20 cellular contexts compared by ENCODE assay signal in genomic region chr16:53057658-53058057, GRCh38. TPM values are rescaled to one million over a fixed set of nuclear protein-coding genes. Genes with fewer than 3 reads are reported as not detected.
DNase-seq lines count a peak whose midpoint lies in the region; ATAC-seq and TF ChIP-seq lines count a peak whose summit lies in the region.
"Had no signal": no experiment of that assay in that cellular context is flagged by ENCODE, and none has a peak within 500 bp of the region (broad histone marks: within the 10 kb centered on the region; RNA-seq: fewer than 3 reads in every experiment).

No MANE protein-coding gene starts in this region.

- H2AFZ ChIP-seq in Karpas-422 (ENCODE audit: low read length): no peak overlapping the region

- intact Hi-C loops in psoas muscle (cut with DNase I): loop anchor here (5.0 kb wide), 2 partner anchors 105 to 150 kb away; no protein-coding TSS in a partner anchor

- peak overlapping the region in 10 of 11 experiments; percentile 35 to 96 (median 90); a peak in 12 of 22 replicates for H3K4me2 ChIP-seq in BLaER1 treated with 17β-estradiol and CSF1 and Interleukin-3, amounts not matched to agents 10 nM and 100 nM
- H3K4me2 ChIP-seq in Karpas-422 (ENCODE audit: low read depth, low read length, poor library complexity, severe bottlenecking): peak overlapping the region; percentile 14

- H3K9ac ChIP-seq in BLaER1 treated with 17β-estradiol and CSF1 and Interleukin-3, amounts not matched to agents 10 nM and 100 nM: no peak overlapping the region
- no peak overlapping the region for H3K9ac ChIP-seq in Karpas-422 (ENCODE audit: low read length)

- no peak overlapping the region for H3K27ac ChIP-seq in BLaER1 treated with 17β-estradiol and CSF1 and Interleukin-3, amounts not matched to agents 10 nM and 100 nM
- H3K27ac ChIP-seq in Karpas-422 (ENCODE audit: low read length): no peak overlapping the region
- H3K27ac ChIP-seq in psoas muscle: peak overlapping the region; percentile 54
- no peak overlapping the region for H3K27ac ChIP-seq in suprapubic skin
- H3K27ac ChIP-seq: ascending aorta had no signal

- no peaks in the 10 kb centered on the region for H3K27me3 ChIP-seq in BLaER1 treated with 17β-estradiol and CSF1 and Interleukin-3, amounts not matched to agents 10 nM and 100 nM
- H3K27me3 ChIP-seq in Karpas-422 (ENCODE audit: low read length): no peaks in the 10 kb centered on the region
- H3K27me3 ChIP-seq in psoas muscle (ENCODE audit: insufficient read depth in 3 of 3, low read length in 2 of 3): no peaks in the 10 kb centered on the region
- H3K27me3 ChIP-seq in suprapubic skin: no peaks in the 10 kb centered on the region
- H3K27me3 ChIP-seq: ascending aorta, Peyer's patch, tibial nerve had no signal

- DNase-seq in Karpas-422 (no peak), astrocyte of the hippocampus (ENCODE audit: low read depth, low spot score) (peak; percentile 29), psoas muscle (no peak), suprapubic skin (ENCODE audit: low spot score in 2 of 2) (no peak)
- DNase-seq: activated CD4-positive, alpha-beta memory T cell treated with anti-CD3 and anti-CD28 coated beads for 36 hours; caudate nucleus; GF-D8; NCI-H1930; NCI-H526; Peyer's patch; posterior cingulate gyrus; SHP77 treated with DMSO at 0.1 percent for 48 hours had no signal

- ATAC-seq in psoas muscle: no peak
- ATAC-seq in HG03457 (IDR thresholded peaks at IDR 0.05; ENCODE audit: unreplicated experiment): no peak
- ATAC-seq in GM19328 (IDR thresholded peaks at IDR 0.05; ENCODE audit: unreplicated experiment): no peak
- no peak for ATAC-seq in HG02938 (IDR thresholded peaks at IDR 0.05; ENCODE audit: unreplicated experiment)
- ATAC-seq: HCT116 had no signal

- peaks cover 78% of the 10 kb centered on the region for H3K79me2 ChIP-seq in Karpas-422 (ENCODE audit: low read length)

- no peaks in the 10 kb centered on the region for H3K9me2 ChIP-seq in Karpas-422 (replicated peaks; ENCODE audit: insufficient read depth, low read length)

- no peak for TF ChIP-seq EP300 in suprapubic skin (IDR thresholded peaks at IDR 0.05)

- peaks cover 0 to 6% (median 0%) of the 10 kb centered on the region in 11 experiments; a peak in 3 of 22 replicates for H3K36me3 ChIP-seq in BLaER1 treated with 17β-estradiol and CSF1 and Interleukin-3, amounts not matched to agents 10 nM and 100 nM
- H3K36me3 ChIP-seq in Karpas-422 (ENCODE audit: insufficient read depth, low read length) (no peaks in the 10 kb centered on the region), psoas muscle (ENCODE audit: insufficient read depth in 1 of 2, low read depth in 1 of 2) (no peaks in the 10 kb centered on the region), suprapubic skin (no peaks in the 10 kb centered on the region)
- H3K36me3 ChIP-seq: ascending aorta, Peyer's patch, tibial nerve had no signal

- H3K4me1 ChIP-seq in BLaER1 treated with 17β-estradiol and CSF1 and Interleukin-3, amounts not matched to agents 10 nM and 100 nM: peaks cover 61 to 81% (median 74%) of the 10 kb centered on the region in 10 experiments
- H3K4me1 ChIP-seq in Karpas-422 (ENCODE audit: low read length): peaks cover 54% of the 10 kb centered on the region
- H3K4me1 ChIP-seq in psoas muscle: peaks cover 39% of the 10 kb centered on the region
- H3K4me1 ChIP-seq in suprapubic skin: peaks cover 60% of the 10 kb centered on the region

- H3K4me3 ChIP-seq in BLaER1 treated with 17β-estradiol and CSF1 and Interleukin-3, amounts not matched to agents 10 nM and 100 nM: no peak overlapping the region
- H3K4me3 ChIP-seq in Karpas-422 (ENCODE audit: low read length): no peak overlapping the region
- H3K4me3 ChIP-seq in psoas muscle: no peak overlapping the region
- no peak overlapping the region for H3K4me3 ChIP-seq in suprapubic skin
- H3K4me3 ChIP-seq: ascending aorta, lung, Peyer's patch, tibial nerve had no signal

- peaks cover 0 to 18% (median 14%) of the 10 kb centered on the region in 11 experiments; a peak in 10 of 22 replicates for H4K20me1 ChIP-seq in BLaER1 treated with 17β-estradiol and CSF1 and Interleukin-3, amounts not matched to agents 10 nM and 100 nM
- H4K20me1 ChIP-seq in Karpas-422 (ENCODE audit: insufficient read depth, low read depth, low read length): no peaks in the 10 kb centered on the region

- WGBS in psoas muscle, 3 donors: 67 to 82% (median 70%) methylated on average over 8 of the region's 8 CpGs
- WGBS in suprapubic skin: 83% methylated on average over 8 of the region's 8 CpGs

- TF ChIP-seq POLR2A in suprapubic skin (IDR thresholded peaks at IDR 0.05): no peak

- H3K9me3 ChIP-seq in BLaER1 treated with 17β-estradiol and CSF1 and Interleukin-3, amounts not matched to agents 10 nM and 100 nM (replicated peaks in 1 of 11): no peaks in the 10 kb centered on the region
- H3K9me3 ChIP-seq in Karpas-422 (ENCODE audit: low read length) (no peaks in the 10 kb centered on the region), psoas muscle (no peaks in the 10 kb centered on the region), suprapubic skin (no peaks in the 10 kb centered on the region)
- H3K9me3 ChIP-seq: ascending aorta, Peyer's patch, tibial nerve had no signal

- no peak for TF ChIP-seq CTCF in psoas muscle (IDR thresholded peaks at IDR 0.05)
- TF ChIP-seq CTCF in suprapubic skin (IDR thresholded peaks at IDR 0.05): no peak

RNA-seq across cellular contexts. Expression of gene CHD9, which starts 2.9 kb away (rescaled TPM):
- total RNA-seq in Karpas-422 (2014; rRNA removed; shearing (Covaris generic); ENCODE audit: low replicate concordance): 75.9 and 111 TPM in 2 replicates
- total RNA-seq in psoas muscle (10 to 100 TPM; 36.4 to 47.9 (median 45.7) TPM), suprapubic skin (100 to 1,000 TPM in 1 of 4 donors, 10 to 100 TPM in 3; 56.6 to 129 (median 70.4) TPM)
- polyA plus RNA-seq in psoas muscle: 10 to 100 TPM in 2 of 3 donors, 1 to 10 TPM in 1; 5.8 to 26.8 (median 11.7) TPM

RNA-seq across cellular contexts. Expression of gene CHD9NB, which starts 5.0 kb away (rescaled TPM):
- not detected in 2 replicates for total RNA-seq in Karpas-422 (2014; rRNA removed; shearing (Covaris generic); ENCODE audit: low replicate concordance)
- total RNA-seq in psoas muscle (under 1 TPM in 3 of 4 donors, not detected in 1; 0.13 to 0.56 (median 0.22) TPM), suprapubic skin (10 to 100 TPM in 3 of 4 donors, 1 to 10 TPM in 1; 8.7 to 33.3 (median 17.0) TPM)
- under 1 TPM; 0.05 to 0.77 (median 0.14) TPM for polyA plus RNA-seq in psoas muscle
